ENCODE assay signal across 16 cellular contexts in genomic region chr13:99323488-99323887, GRCh38. TPM values are rescaled to one million over a fixed set of nuclear protein-coding genes. Genes with fewer than 3 reads are reported as not detected.
DNase-seq lines count a peak whose midpoint lies in the region; ATAC-seq, FAIRE-seq and TF ChIP-seq lines count a peak whose summit lies in the region.
"Had no signal": no experiment of that assay in that cellular context is flagged by ENCODE, and none has a peak within 500 bp of the region (broad histone marks: within the 10 kb centered on the region; RNA-seq: fewer than 3 reads in every experiment).

No MANE protein-coding gene starts in this region.

- H3T11ph ChIP-seq in H9 (ENCODE audit: low read length) = no peak overlapping the region

- no peak overlapping the region for H3K18ac ChIP-seq in H9 (ENCODE audit: insufficient read length, low read depth, low read length)

- H3K4me1 Mint-ChIP-seq in activated B cell treated with CpG ODN at 0.5 μM for 24 hours (peaks cover 66% of the 10 kb centered on the region), immature natural killer cell (peaks cover 21 to 52% of the 10 kb centered on the region in 2 donors), H9 (no peaks in the 10 kb centered on the region)

- CTCF ChIA-PET in activated B cell treated with CpG ODN at 0.5 μM for 24 hours (lab: Charles Lee) = interaction anchor here (0.9 kb wide), 1 partner anchor 113 kb away, joined by 3 read pairs; no protein-coding TSS in a partner anchor

- H3K79me1 ChIP-seq in H9 (ENCODE audit: insufficient read depth, low read depth, low read length, poor library complexity, severe bottlenecking) = no peaks in the 10 kb centered on the region

- intact Hi-C loops in activated B cell treated with CpG ODN at 0.5 μM for 24 hours (cut with micrococcal nuclease) = no loop called here

- no peaks in the 10 kb centered on the region for H3K9me3 ChIP-seq in H9 (ENCODE audit: control insufficient read depth, low read depth, low read length)
- H3K9me3 ChIP-seq: gastroesophageal sphincter had no signal

- no peak overlapping the region for H2AFZ ChIP-seq in H9 (ENCODE audit: low read length)
- H2AFZ ChIP-seq: PC-9 had no signal

- no peak overlapping the region for H4K5ac ChIP-seq in H9 (ENCODE audit: insufficient read length, low read depth, low read length)

- H3K27ac ChIP-seq in H9 (ENCODE audit: insufficient read length, low read depth, low read length) = no peak overlapping the region
- H3K27ac ChIP-seq: PC-9 had no signal

- H3K27me3 Mint-ChIP-seq in activated B cell treated with CpG ODN at 0.5 μM for 24 hours (no peaks in the 10 kb centered on the region), immature natural killer cell (ENCODE audit: low read depth in 3 of 3) (peaks cover 0 to 2% (median 0%) of the 10 kb centered on the region in 3 donors), H9 (ENCODE audit: low read depth) (no peaks in the 10 kb centered on the region)

- H2BK12ac ChIP-seq in H9 (ENCODE audit: insufficient read length, low read depth, low read length) = no peak overlapping the region

- no peak overlapping the region for H3K23ac ChIP-seq in H9 (ENCODE audit: insufficient read length, low read depth, low read length)

- no peaks in the 10 kb centered on the region for H4K20me1 ChIP-seq in H9 (ENCODE audit: control insufficient read depth, insufficient read depth, insufficient read length)

- H3K4ac ChIP-seq in H9 (ENCODE audit: low read depth, low read length) = no peak overlapping the region

- no peaks in the 10 kb centered on the region for H3K9me3 Mint-ChIP-seq in activated B cell treated with CpG ODN at 0.5 μM for 24 hours
- no peaks in the 10 kb centered on the region for H3K9me3 Mint-ChIP-seq in immature natural killer cell
- no peaks in the 10 kb centered on the region for H3K9me3 Mint-ChIP-seq in H9

- POLR2A ChIA-PET in activated B cell treated with CpG ODN at 0.5 μM for 24 hours (lab: Charles Lee) = interaction anchor here (1.5 to 2.3 kb wide), 2 partner anchors 9 to 11 kb away, joined by 3 to 16 read pairs; no protein-coding TSS in a partner anchor

- peak; percentile 86 for FAIRE-seq in GM12891 (lab: Jason Lieb, UNC)
- FAIRE-seq: K562 had no signal

- no peak overlapping the region for H3K56ac ChIP-seq in H9 (ENCODE audit: insufficient read length, low read depth, low read length)

- H3K4me1 ChIP-seq in H9 (ENCODE audit: insufficient read depth, low read length) = no peaks in the 10 kb centered on the region

- no peaks in the 10 kb centered on the region for H3K27me3 ChIP-seq in H9 (ENCODE audit: insufficient read depth, low read length)
- H3K27me3 ChIP-seq: gastroesophageal sphincter had no signal

- H3K9ac ChIP-seq in H9 (ENCODE audit: extremely low read depth, insufficient read length, low read length) = no peak overlapping the region

- H3K27ac Mint-ChIP-seq in activated B cell treated with CpG ODN at 0.5 μM for 24 hours (peak overlapping the region; percentile 91), immature natural killer cell (peak overlapping the region in 5 of 6 donors; percentile 64 to 87 (median 73)), H9 (no peak overlapping the region)

- no peak overlapping the region for H2BK120ac ChIP-seq in H9 (ENCODE audit: low read depth, low read length, poor library complexity, severe bottlenecking)

- H3K14ac ChIP-seq in H9 (ENCODE audit: insufficient read depth, low read length) = no peak overlapping the region

- ATAC-seq in activated B cell treated with CpG ODN at 0.5 μM for 24 hours (ENCODE audit: low read depth) = no peak
- no peak for ATAC-seq in HG03108 (IDR thresholded peaks at IDR 0.05; ENCODE audit: unreplicated experiment)
- no peak for ATAC-seq in GM19452 (IDR thresholded peaks at IDR 0.05; ENCODE audit: unreplicated experiment)
- ATAC-seq: gastroesophageal sphincter had no signal

- no peaks in the 10 kb centered on the region for H3K23me2 ChIP-seq in H9 (ENCODE audit: insufficient read length, low read depth, low read length, poor library complexity, severe bottlenecking)

- H3K79me2 ChIP-seq in H9 (ENCODE audit: insufficient read depth, low read length) = no peaks in the 10 kb centered on the region

- peak; percentile 11 for DNase-seq in AG10803 (ENCODE audit: low read depth)
- no peak for DNase-seq in GM12891 (ENCODE audit: insufficient read length, low spot score)
- DNase-seq in activated B cell treated with CpG ODN at 0.5 μM for 24 hours = no peak
- no peak for DNase-seq in immature natural killer cell
- DNase-seq in GM19240 (ENCODE audit: insufficient read length, low spot score) = no peak
- DNase-seq in H9 = no peak
- DNase-seq: activated gamma-delta T cell treated with Interleukin-2 at 50 U/mL for 16 hours, dermis blood vessel endothelial cell, GOT3, NCI-H2081 treated with DMSO at 0.1 percent for 48 hours, nucleus accumbens, PC-9 had no signal

- H3K36me3 Mint-ChIP-seq in activated B cell treated with CpG ODN at 0.5 μM for 24 hours (ENCODE audit: low read depth) (peaks cover 31% of the 10 kb centered on the region), immature natural killer cell (peaks cover 26 to 38% (median 28%) of the 10 kb centered on the region in 3 donors), H9 (ENCODE audit: insufficient read depth in 1 of 3, low read depth in 3 of 3) (peaks cover 3 to 21% (median 11%) of the 10 kb centered on the region in 3 experiments; a peak in 6 of 7 replicates)

- no peak overlapping the region for H4K8ac ChIP-seq in H9 (replicated peaks; ENCODE audit: insufficient read length, low read depth, low read length)

- H2BK15ac ChIP-seq in H9 (ENCODE audit: low read depth, low read length) = no peak overlapping the region

- H3K4me3 Mint-ChIP-seq in activated B cell treated with CpG ODN at 0.5 μM for 24 hours (no peak overlapping the region), immature natural killer cell (peak overlapping the region in 1 of 5 donors; percentile 18), H9 (no peak overlapping the region)

- H3K4me3 ChIP-seq in AG10803 (ENCODE audit: low read length) = no peak overlapping the region
- H3K4me3 ChIP-seq: gastroesophageal sphincter, K562, PC-9 had no signal

- no peak overlapping the region for H2BK20ac ChIP-seq in H9 (ENCODE audit: low read depth, low read length, poor library complexity, severe bottlenecking)

- H4K91ac ChIP-seq in H9 (ENCODE audit: insufficient read length, low read depth, low read length) = no peak overlapping the region

- H2AK5ac ChIP-seq in H9 (ENCODE audit: insufficient read length, low read length) = no peak overlapping the region

- no peak for TF ChIP-seq CTCF in AG10803 (conservative IDR thresholded peaks at IDR 0.05; ENCODE audit: low read length)
- no peak for TF ChIP-seq CTCF in activated B cell treated with CpG ODN at 0.5 μM for 24 hours (IDR thresholded peaks at IDR 0.05)
- no peak for TF ChIP-seq CTCF in H9 (conservative IDR thresholded peaks at IDR 0.05)

- no peak overlapping the region for H2BK5ac ChIP-seq in H9 (ENCODE audit: insufficient read length, low read length)

- no peak for TF ChIP-seq POLR2A in GM12891 (IDR thresholded peaks at IDR 0.05; ENCODE audit: low read depth, low read length)

- no CpG with 5 or more reads among the region's 3 CpGs for WGBS in H9 (ENCODE audit: extremely low coverage, insufficient read length, low lambda C conversion rate)

- no peak overlapping the region for H3K4me2 ChIP-seq in H9 (ENCODE audit: insufficient read depth, insufficient read length, low read length)
- H3K4me2 ChIP-seq: PC-9 had no signal

TF ChIP-seq in GM12891, 5 proteins besides CTCF, POLR2A, EP300 and RAD21:
- TF ChIP-seq TAF1 (IDR thresholded peaks at IDR 0.05; ENCODE audit: low read depth, low read length) (no peak), SPI1 (IDR thresholded peaks at IDR 0.05; ENCODE audit: low read depth, low read length) (no peak), POLR2AphosphoS5 (IDR thresholded peaks at IDR 0.05; ENCODE audit: low read depth, low read length) (no peak), POU2F2 (IDR thresholded peaks at IDR 0.05; ENCODE audit: low read depth, low read length) (no peak), PAX5 (IDR thresholded peaks at IDR 0.05; ENCODE audit: insufficient read depth, low read length, severe bottlenecking) (no peak)

RNA-seq across cellular contexts. Expression of gene GPR183, which starts 16.3 kb away (rescaled TPM):
- polyA plus RNA-seq in GM12891 (2012; ENCODE audit: low read depth, missing spikeins) = 61.8 TPM
- total RNA-seq in activated B cell treated with CpG ODN at 0.5 μM for 24 hours (84.5 and 86.4 TPM in 2 replicates), H9 (2021) (not detected in 2 replicates)
- 100 to 1,000 TPM in 1 of 3 donors, 10 to 100 TPM in 2; 63.2 to 154 (median 87.1) TPM for polyA plus RNA-seq in immature natural killer cell
- total RNA-seq: PC-9 had no signal

Comparison
In these comparisons a context has a peak if more than half of its experiments do, and no peak if none do; other contexts are left out.
1. H3K27ac Mint-ChIP-seq: peak in activated B cell treated with CpG ODN at 0.5 μM for 24 hours (single experiment) and immature natural killer cell (5 of 6); none in H9 (0 of 3).
2. RNA of gene GPR183, which starts 16.3 kb away (total RNA-seq): 84.5 to 86.4 TPM in activated B cell treated with CpG ODN at 0.5 μM for 24 hours; not detected in H9; every median in the first group is over 10 times any median in the second.